Comparison of ENCODE assay signal across 21 cellular contexts in genomic region chr19:1823539-1824251, GRCh38. TPM values are rescaled to one million over a fixed set of nuclear protein-coding genes. Genes with fewer than 3 reads are reported as not detected.
A peak's percentile ranks its signal among the peaks of the same experiment; 100 is the strongest.
DNase-seq lines count a peak whose midpoint lies in the region; ATAC-seq, FAIRE-seq and TF ChIP-seq lines count a peak whose summit lies in the region.
"Had no signal": no experiment of that assay in that cellular context is flagged by ENCODE, and none has a peak within 500 bp of the region (broad histone marks: within the 10 kb centered on the region; RNA-seq: fewer than 3 reads in every experiment).

No MANE protein-coding gene starts in this region.

- H3K27me3 ChIP-seq in HepG2 (ENCODE audit: control insufficient read depth in 1 of 2, insufficient read depth in 2 of 2, low read length in 2 of 2) (no peaks in the 10 kb centered on the region), right lobe of liver (no peaks in the 10 kb centered on the region), NT2/D1 (ENCODE audit: insufficient read depth, insufficient read length) (no peaks in the 10 kb centered on the region)
- H3K27me3 ChIP-seq: BLaER1, SJCRH30 had no signal

- no peak overlapping the region for H3K4me2 ChIP-seq in HepG2 (ENCODE audit: low read depth, low read length)
- H3K4me2 ChIP-seq: BLaER1 had no signal

- no peaks in the 10 kb centered on the region for H3K79me2 ChIP-seq in HepG2 (ENCODE audit: insufficient read depth, low read length)

- intact Hi-C loops in HepG2 (cut with micrococcal nuclease; ENCODE audit: unreplicated experiment): no loop called here
- intact Hi-C loops in right lobe of liver (cut with DNase I): no loop called here
- intact Hi-C loops in kidney (cut with DNase I): no loop called here

- no peak for TF ChIP-seq POLR2A in HepG2 (IDR thresholded peaks at IDR 0.05; ENCODE audit: insufficient read depth in 1 of 2, low read depth in 2 of 2, low read length in 2 of 2)
- no peak for TF ChIP-seq POLR2A in right lobe of liver (IDR thresholded peaks at IDR 0.05)

- H3K4me1 ChIP-seq in HepG2 (ENCODE audit: insufficient read depth, low read length): no peaks in the 10 kb centered on the region
- H3K4me1 ChIP-seq in right lobe of liver: peaks cover 0 to 24% (median 6%) of the 10 kb centered on the region in 4 donors
- peaks cover 15% of the 10 kb centered on the region for H3K4me1 ChIP-seq in NT2/D1 (ENCODE audit: insufficient read depth, insufficient read length)
- peaks cover 3 to 8% of the 10 kb centered on the region in 2 donors for H3K4me1 ChIP-seq in kidney (ENCODE audit: control insufficient read depth in 1 of 2, insufficient read depth in 1 of 2, low read depth in 1 of 2, low read length in 2 of 2)
- H3K4me1 ChIP-seq: SJCRH30 had no signal

- TF ChIP-seq CTCF in HepG2 (CRISPR knock-in tag; IDR thresholded peaks at IDR 0.05) (no peak), right lobe of liver (IDR thresholded peaks at IDR 0.05) (no peak), kidney (IDR thresholded peaks at IDR 0.05; ENCODE audit: borderline replicate concordance, extremely low read depth, insufficient read depth) (no peak)

- CTCF ChIA-PET in HepG2 (lab: Yijun Ruan, JAX; ENCODE audit: low intra/inter-chr PET ratio, low total read pairs): no interaction called here

- POLR2A ChIA-PET in HepG2 (lab: Yijun Ruan, JAX): no interaction called here

- H2AFZ ChIP-seq in HepG2 (ENCODE audit: low read length): no peak overlapping the region

- H3K36me3 ChIP-seq in HepG2 (replicated peaks in 1 of 2; ENCODE audit: control insufficient read depth in 1 of 2, insufficient read depth in 2 of 2, low read length in 2 of 2): peaks cover 26 to 37% of the 10 kb centered on the region in 2 experiments; a peak in 4 of 5 replicates
- H3K36me3 ChIP-seq in right lobe of liver: peaks cover 0 to 42% (median 15%) of the 10 kb centered on the region in 4 donors
- H3K36me3 ChIP-seq in NT2/D1 (ENCODE audit: insufficient read depth, insufficient read length, low read length): peaks cover 86% of the 10 kb centered on the region
- H3K36me3 ChIP-seq in kidney (ENCODE audit: control insufficient read depth in 1 of 2, insufficient read depth in 2 of 2, low read length in 2 of 2): peaks cover 5 to 8% of the 10 kb centered on the region in 2 donors

- WGBS in HepG2 (ENCODE audit: low lambda C conversion rate): 94% methylated on average over 12 of the region's 36 CpGs
- no CpG with 5 or more reads among the region's 36 CpGs for WGBS in right lobe of liver (ENCODE audit: insufficient coverage, low coverage, low lambda C conversion rate, missing lambda C conversion rate)

- no peak overlapping the region for H3K4me3 ChIP-seq in HepG2 (replicated peaks in 1 of 3; ENCODE audit: insufficient read depth in 1 of 3, low read depth in 2 of 3, low read length in 3 of 3)
- no peak overlapping the region for H3K4me3 ChIP-seq in right lobe of liver
- no peak overlapping the region for H3K4me3 ChIP-seq in NT2/D1 (ENCODE audit: insufficient read length, low read depth)
- H3K4me3 ChIP-seq in kidney (ENCODE audit: low read length in 2 of 2): no peak overlapping the region
- H3K4me3 ChIP-seq: BLaER1, SJCRH30 had no signal

- H3K9me3 ChIP-seq in HepG2 (ENCODE audit: low read length) (no peaks in the 10 kb centered on the region), right lobe of liver (no peaks in the 10 kb centered on the region), NT2/D1 (ENCODE audit: insufficient read depth, low read length) (no peaks in the 10 kb centered on the region), kidney (ENCODE audit: control insufficient read depth in 1 of 2, low read length in 2 of 2) (no peaks in the 10 kb centered on the region)
- H3K9me3 ChIP-seq: BLaER1, SJCRH30 had no signal

- TF ChIP-seq RAD21 in HepG2 (CRISPR knock-in tag; IDR thresholded peaks at IDR 0.05): no peak

- H3K9ac ChIP-seq in HepG2 (ENCODE audit: insufficient read depth, low read depth, low read length) (no peak overlapping the region), NT2/D1 (ENCODE audit: insufficient read length, low read depth) (peak overlapping the region; percentile 56), kidney (ENCODE audit: low read length in 2 of 2) (no peak overlapping the region)

- BruUV-seq in HepG2 (replicated peaks; lab: Mats Ljungman, UMichigan): no TSS peak

- ATAC-seq in HepG2 (no peak), right lobe of liver (no peak), HG02623 (IDR thresholded peaks at IDR 0.05; ENCODE audit: unreplicated experiment) (no peak), GM21717 (IDR thresholded peaks at IDR 0.05; ENCODE audit: unreplicated experiment) (no peak)
- ATAC-seq: Panc1 had no signal

- in situ Hi-C loops in HepG2 (cut with HindIII; ENCODE audit: extremely low pct_ligation_motif_present, low pct_unique_long_range_greater_than_20kb): loop anchor here (5.0 kb wide), 1 partner anchor 46 kb away; no protein-coding TSS in a partner anchor

- TF ChIP-seq EP300 in HepG2 (IDR thresholded peaks at IDR 0.05; ENCODE audit: low read depth in 2 of 2, low read length in 2 of 2) (no peak), HepG2 (CRISPR knock-in tag; IDR thresholded peaks at IDR 0.05; ENCODE audit: borderline replicate concordance) (no peak)

- no peak overlapping the region for H3K27ac ChIP-seq in HepG2 (ENCODE audit: extremely low read length, insufficient read depth, low read length)
- H3K27ac ChIP-seq in right lobe of liver: no peak overlapping the region
- no peak overlapping the region for H3K27ac ChIP-seq in kidney (ENCODE audit: low read depth in 2 of 2, low read length in 2 of 2)
- H3K27ac ChIP-seq: BLaER1, SJCRH30 had no signal

- FAIRE-seq in HepG2 (lab: Jason Lieb, UNC) (no peak), kidney (lab: Jason Lieb, UNC) (no peak)
- FAIRE-seq: G401.6, GM12892 had no signal

- H4K20me1 ChIP-seq in HepG2 (ENCODE audit: insufficient read depth, low read length): no peaks in the 10 kb centered on the region

- DNase-seq in HepG2 (ENCODE audit: low spot score): no peak
- no peak for DNase-seq in right lobe of liver
- DNase-seq in NT2/D1 (ENCODE audit: low read depth, low spot score): no peak
- peak; percentile 66 for DNase-seq in kidney
- no peak for DNase-seq in NCI-H1092 (lab: John Stamatoyannopoulos, UW)
- DNase-seq: CD4-positive, alpha-beta T cell; COR-L47; GOT3; MM.1S; NCI-H1048; NCI-H1436; NCI-H187 treated with DMSO at 0.1 percent for 48 hours; NCI-H2107; NK-92 treated with Interleukin-12 subunit alpha and Interleukin-12 subunit beta, amount 100 ng/mL, for 24 hours; SJCRH30 had no signal

RNA-seq across cellular contexts. Expression of gene ATP8B3, which starts 11.6 kb away (rescaled TPM):
- 1.8 and 2.6 TPM in 2 replicates for total RNA-seq in HepG2 (2016; rRNA removed; fragmentation: Illumina TruSeq; extraction: Trizol)
- 0.35 and 0.40 TPM in 2 replicates for total RNA-seq in HepG2 (2016; cell fraction: cytosol; rRNA removed; fragmentation: Illumina TruSeq; extraction: Trizol; ENCODE audit: low read depth)
- 1.8 and 2.6 TPM in 2 replicates for total RNA-seq in HepG2 (2016; cell fraction: insoluble cytoplasmic fraction; rRNA removed; fragmentation: Illumina TruSeq; extraction: Trizol)
- 1.2 and 1.7 TPM in 2 replicates for total RNA-seq in HepG2 (2016; cell fraction: membrane; rRNA removed; fragmentation: Illumina TruSeq; extraction: Trizol)
- total RNA-seq in HepG2 (2016; cell fraction: nucleus; rRNA removed; fragmentation: Illumina TruSeq; extraction: Trizol): 1.9 and 3.5 TPM in 2 replicates
- polyA plus RNA-seq in HepG2 (2011; rRNA removed): 5.8 and 5.9 TPM in 2 replicates
- polyA plus RNA-seq in HepG2 (2011; cell fraction: cytosol; rRNA removed): 3.8 and 4.8 TPM in 2 replicates
- 10.6 and 12.8 TPM in 2 replicates for polyA plus RNA-seq in HepG2 (2011; cell fraction: nucleus; rRNA removed)
- polyA plus RNA-seq in HepG2 (2012): 2.4 and 2.5 TPM in 2 replicates
- polyA plus RNA-seq in HepG2 (2016; cell fraction: cytosol; fragmentation: Illumina TruSeq; extraction: Trizol; ENCODE audit: low read depth): 0.36 and 0.59 TPM in 2 replicates
- 1.1 and 2.2 TPM in 2 replicates for polyA plus RNA-seq in HepG2 (2016; cell fraction: insoluble cytoplasmic fraction; fragmentation: Illumina TruSeq; extraction: Trizol; ENCODE audit: low read depth)
- 0.69 and 0.98 TPM in 2 replicates for polyA plus RNA-seq in HepG2 (2016; cell fraction: membrane; fragmentation: Illumina TruSeq; extraction: Trizol; ENCODE audit: low read depth)
- polyA plus RNA-seq in HepG2 (2016; cell fraction: nucleus; fragmentation: Illumina TruSeq; extraction: Trizol; ENCODE audit: insufficient read depth, low read depth): 9.6 and 11.4 TPM in 2 replicates
- 10.3 and 16.8 TPM in 2 replicates for polyA minus RNA-seq in HepG2 (2011; rRNA and poly(A)+ RNA removed; ENCODE audit: low replicate concordance)
- 4.6 and 5.4 TPM in 2 replicates for polyA minus RNA-seq in HepG2 (2011; cell fraction: cytosol; rRNA and poly(A)+ RNA removed)
- polyA minus RNA-seq in HepG2 (2011; cell fraction: nucleus; rRNA and poly(A)+ RNA removed): 2.7 and 3.0 TPM in 2 replicates
- 1 to 10 TPM in 5 of 6 experiments, under 1 TPM in 1; 0.86 to 5.7 (median 3.1) TPM for total RNA-seq in right lobe of liver
- 3.6 TPM for total RNA-seq in kidney
- polyA plus RNA-seq in kidney (ENCODE audit: insufficient read depth, low read depth, low replicate concordance): 0.24 TPM

RNA-seq across cellular contexts. Expression of gene REXO1, which starts 24.6 kb away (rescaled TPM):
- total RNA-seq in HepG2 (2016; rRNA removed; fragmentation: Illumina TruSeq; extraction: Trizol) (3.0 and 5.0 TPM in 2 replicates), right lobe of liver (10 to 100 TPM in 4 of 6 experiments, 1 to 10 TPM in 2; 8.0 to 17.7 (median 12.6) TPM), kidney (36.8 TPM)
- 1.1 and 3.2 TPM in 2 replicates for total RNA-seq in HepG2 (2016; cell fraction: cytosol; rRNA removed; fragmentation: Illumina TruSeq; extraction: Trizol; ENCODE audit: low read depth)
- total RNA-seq in HepG2 (2016; cell fraction: insoluble cytoplasmic fraction; rRNA removed; fragmentation: Illumina TruSeq; extraction: Trizol): 4.1 and 5.2 TPM in 2 replicates
- total RNA-seq in HepG2 (2016; cell fraction: membrane; rRNA removed; fragmentation: Illumina TruSeq; extraction: Trizol): 3.9 and 4.2 TPM in 2 replicates
- total RNA-seq in HepG2 (2016; cell fraction: nucleus; rRNA removed; fragmentation: Illumina TruSeq; extraction: Trizol): 6.0 and 7.6 TPM in 2 replicates
- polyA plus RNA-seq in HepG2 (2011; rRNA removed) (11.2 and 13.0 TPM in 2 replicates), kidney (ENCODE audit: insufficient read depth, low read depth, low replicate concordance) (12.1 TPM)
- polyA plus RNA-seq in HepG2 (2011; cell fraction: cytosol; rRNA removed): 8.7 and 9.8 TPM in 2 replicates
- polyA plus RNA-seq in HepG2 (2011; cell fraction: nucleus; rRNA removed): 91.1 and 123 TPM in 2 replicates
- polyA plus RNA-seq in HepG2 (2012): 13.8 and 15.4 TPM in 2 replicates
- 1.7 and 1.8 TPM in 2 replicates for polyA plus RNA-seq in HepG2 (2016; cell fraction: cytosol; fragmentation: Illumina TruSeq; extraction: Trizol; ENCODE audit: low read depth)
- 7.3 and 10.0 TPM in 2 replicates for polyA plus RNA-seq in HepG2 (2016; cell fraction: insoluble cytoplasmic fraction; fragmentation: Illumina TruSeq; extraction: Trizol; ENCODE audit: low read depth)
- 5.1 and 5.3 TPM in 2 replicates for polyA plus RNA-seq in HepG2 (2016; cell fraction: membrane; fragmentation: Illumina TruSeq; extraction: Trizol; ENCODE audit: low read depth)
- polyA plus RNA-seq in HepG2 (2016; cell fraction: nucleus; fragmentation: Illumina TruSeq; extraction: Trizol; ENCODE audit: insufficient read depth, low read depth): 39.5 and 44.1 TPM in 2 replicates
- polyA minus RNA-seq in HepG2 (2011; rRNA and poly(A)+ RNA removed; ENCODE audit: low replicate concordance): 16.3 and 19.1 TPM in 2 replicates
- polyA minus RNA-seq in HepG2 (2011; cell fraction: cytosol; rRNA and poly(A)+ RNA removed): 5.5 and 7.7 TPM in 2 replicates
- 9.3 and 10.8 TPM in 2 replicates for polyA minus RNA-seq in HepG2 (2011; cell fraction: nucleus; rRNA and poly(A)+ RNA removed)

RNA-seq across cellular contexts. Expression of gene KLF16, which starts 39.7 kb away (rescaled TPM):
- total RNA-seq in HepG2 (2016; rRNA removed; fragmentation: Illumina TruSeq; extraction: Trizol) (6.2 and 6.7 TPM in 2 replicates), right lobe of liver (10 to 100 TPM in 5 of 6 experiments, 1 to 10 TPM in 1; 9.9 to 23.6 (median 10.8) TPM), kidney (22.2 TPM)
- total RNA-seq in HepG2 (2016; cell fraction: cytosol; rRNA removed; fragmentation: Illumina TruSeq; extraction: Trizol; ENCODE audit: low read depth): 2.1 and 2.2 TPM in 2 replicates
- 5.5 and 5.9 TPM in 2 replicates for total RNA-seq in HepG2 (2016; cell fraction: insoluble cytoplasmic fraction; rRNA removed; fragmentation: Illumina TruSeq; extraction: Trizol)
- 8.3 and 8.9 TPM in 2 replicates for total RNA-seq in HepG2 (2016; cell fraction: membrane; rRNA removed; fragmentation: Illumina TruSeq; extraction: Trizol)
- total RNA-seq in HepG2 (2016; cell fraction: nucleus; rRNA removed; fragmentation: Illumina TruSeq; extraction: Trizol): 4.0 and 4.8 TPM in 2 replicates
- polyA plus RNA-seq in HepG2 (2011; rRNA removed) (3.5 and 4.7 TPM in 2 replicates), kidney (ENCODE audit: insufficient read depth, low read depth, low replicate concordance) (10.4 TPM)
- polyA plus RNA-seq in HepG2 (2011; cell fraction: cytosol; rRNA removed): 3.7 and 7.0 TPM in 2 replicates
- polyA plus RNA-seq in HepG2 (2011; cell fraction: nucleus; rRNA removed): 16.7 and 31.9 TPM in 2 replicates
- 8.3 and 9.4 TPM in 2 replicates for polyA plus RNA-seq in HepG2 (2012)
- 3.2 and 3.4 TPM in 2 replicates for polyA plus RNA-seq in HepG2 (2016; cell fraction: cytosol; fragmentation: Illumina TruSeq; extraction: Trizol; ENCODE audit: low read depth)
- 12.0 and 14.3 TPM in 2 replicates for polyA plus RNA-seq in HepG2 (2016; cell fraction: insoluble cytoplasmic fraction; fragmentation: Illumina TruSeq; extraction: Trizol; ENCODE audit: low read depth)
- 8.9 and 9.3 TPM in 2 replicates for polyA plus RNA-seq in HepG2 (2016; cell fraction: membrane; fragmentation: Illumina TruSeq; extraction: Trizol; ENCODE audit: low read depth)
- polyA plus RNA-seq in HepG2 (2016; cell fraction: nucleus; fragmentation: Illumina TruSeq; extraction: Trizol; ENCODE audit: insufficient read depth, low read depth): 11.4 and 12.0 TPM in 2 replicates
- 3.1 and 9.7 TPM in 2 replicates for polyA minus RNA-seq in HepG2 (2011; rRNA and poly(A)+ RNA removed; ENCODE audit: low replicate concordance)
- polyA minus RNA-seq in HepG2 (2011; cell fraction: cytosol; rRNA and poly(A)+ RNA removed): 8.9 and 15.3 TPM in 2 replicates
- polyA minus RNA-seq in HepG2 (2011; cell fraction: nucleus; rRNA and poly(A)+ RNA removed): 2.1 and 2.2 TPM in 2 replicates
